Comparison of ENCODE assay signal across 14 cellular contexts in genomic region chr16:28524544-28525179, GRCh38. TPM values are rescaled to one million over a fixed set of nuclear protein-coding genes. Genes with fewer than 3 reads are reported as not detected.
DNase-seq lines count a peak whose midpoint lies in the region; ATAC-seq, FAIRE-seq and TF ChIP-seq lines count a peak whose summit lies in the region.
"Had no signal": no experiment of that assay in that cellular context is flagged by ENCODE, and none has a peak within 500 bp of the region (broad histone marks: within the 10 kb centered on the region; RNA-seq: fewer than 3 reads in every experiment).

No MANE protein-coding gene starts in this region.

- H3K4me1 Mint-ChIP-seq in activated CD8-positive, alpha-beta T cell treated with anti-CD3 and anti-CD28 coated beads for 36 hours (ENCODE audit: low read depth) = peaks cover 6% of the 10 kb centered on the region
- H3K4me1 Mint-ChIP-seq in activated CD8-positive, alpha-beta T cell treated with anti-CD3 and anti-CD28 coated beads, Interleukin-2, amount 10 ng/mL, durations not matched to agents 7 days and 5 days (ENCODE audit: low read depth) = peaks cover 3% of the 10 kb centered on the region
- no peaks in the 10 kb centered on the region for H3K4me1 Mint-ChIP-seq in glutamatergic neuron (ENCODE audit: low read depth, unreplicated experiment)

- no peaks in the 10 kb centered on the region for H3F3A ChIP-seq in MM.1S (ENCODE audit: insufficient read depth, low read length)

- no peaks in the 10 kb centered on the region for H3K27me3 Mint-ChIP-seq in activated CD8-positive, alpha-beta T cell treated with anti-CD3 and anti-CD28 coated beads for 36 hours
- H3K27me3 Mint-ChIP-seq in activated CD8-positive, alpha-beta T cell treated with anti-CD3 and anti-CD28 coated beads, Interleukin-2, amount 10 ng/mL, durations not matched to agents 7 days and 5 days (ENCODE audit: low read depth) = peaks cover 6% of the 10 kb centered on the region
- H3K27me3 Mint-ChIP-seq in glutamatergic neuron (ENCODE audit: unreplicated experiment) = no peaks in the 10 kb centered on the region

- peak; percentile 82 for ATAC-seq in activated CD8-positive, alpha-beta T cell treated with anti-CD3 and anti-CD28 coated beads for 36 hours
- ATAC-seq in activated CD8-positive, alpha-beta T cell treated with anti-CD3 and anti-CD28 coated beads, Interleukin-2, amount 10 ng/mL, durations not matched to agents 7 days and 5 days = no peak
- ATAC-seq in K562 (peak; percentile 96), psoas muscle (peak in 3 of 4 donors; percentile 30 to 68 (median 48))

- peak; percentile 45 to 65 for TF ChIP-seq RAD21 in K562 (CRISPR knock-in tag; conservative IDR thresholded peaks at IDR 0.05 in 1 of 2, IDR thresholded peaks at IDR 0.05 in 1 of 2)

- 48% methylated on average over 8 of the region's 8 CpGs for WGBS in K562 (ENCODE audit: insufficient coverage, low coverage, missing lambda C conversion rate)
- 69 to 77% (median 75%) methylated on average over 8 of the region's 8 CpGs for WGBS in psoas muscle, 3 donors

- H3K9me3 Mint-ChIP-seq in activated CD8-positive, alpha-beta T cell treated with anti-CD3 and anti-CD28 coated beads for 36 hours = no peaks in the 10 kb centered on the region
- H3K9me3 Mint-ChIP-seq in activated CD8-positive, alpha-beta T cell treated with anti-CD3 and anti-CD28 coated beads, Interleukin-2, amount 10 ng/mL, durations not matched to agents 7 days and 5 days (ENCODE audit: insufficient read depth) = no peaks in the 10 kb centered on the region
- H3K9me3 Mint-ChIP-seq in glutamatergic neuron (ENCODE audit: unreplicated experiment) = no peaks in the 10 kb centered on the region

- H3K27ac ChIP-seq in MM.1S (ENCODE audit: low read length) = no peak overlapping the region
- H3K27ac ChIP-seq in K562 (ENCODE audit: extremely low read depth, low read depth, low read length) = 0 out of 3 replicates have a peak overlapping the region, but pooled peaks have one; percentile 28
- H3K27ac ChIP-seq in psoas muscle = no peak overlapping the region
- H3K27ac ChIP-seq: coronary artery had no signal

- H3K4me3 Mint-ChIP-seq in activated CD8-positive, alpha-beta T cell treated with anti-CD3 and anti-CD28 coated beads for 36 hours = no peak overlapping the region
- no peak overlapping the region for H3K4me3 Mint-ChIP-seq in activated CD8-positive, alpha-beta T cell treated with anti-CD3 and anti-CD28 coated beads, Interleukin-2, amount 10 ng/mL, durations not matched to agents 7 days and 5 days
- H3K4me3 Mint-ChIP-seq in glutamatergic neuron (ENCODE audit: unreplicated experiment) = no peak overlapping the region

- no peak overlapping the region for H3K4me3 ChIP-seq in MM.1S (ENCODE audit: low read length)
- H3K4me3 ChIP-seq in K562 = no peak overlapping the region
- no peak overlapping the region for H3K4me3 ChIP-seq in psoas muscle
- H3K4me3 ChIP-seq: coronary artery had no signal

- H4K20me1 ChIP-seq in MM.1S (ENCODE audit: insufficient read depth, low read length) (no peaks in the 10 kb centered on the region), K562 (replicated peaks; ENCODE audit: control insufficient read depth, insufficient read depth, low read length) (no peaks in the 10 kb centered on the region)

- H3K9me3 ChIP-seq in MM.1S (replicated peaks; ENCODE audit: insufficient read depth, low read length) (no peaks in the 10 kb centered on the region), K562 (replicated peaks; ENCODE audit: control insufficient read depth, insufficient read depth, low read depth, low read length) (no peaks in the 10 kb centered on the region), psoas muscle (no peaks in the 10 kb centered on the region)

- no TSS peak for BruUV-seq in K562 (replicated peaks; lab: Mats Ljungman, UMichigan)

- CTCF ChIA-PET in activated CD8-positive, alpha-beta T cell treated with anti-CD3 and anti-CD28 coated beads for 36 hours (lab: Charles Lee) = no interaction called here
- CTCF ChIA-PET in activated CD8-positive, alpha-beta T cell treated with anti-CD3 and anti-CD28 coated beads, Interleukin-2, amount 10 ng/mL, durations not matched to agents 7 days and 5 days (lab: Charles Lee) = no interaction called here
- CTCF ChIA-PET in K562 (lab: Yijun Ruan, JAX; ENCODE audit: low intra/inter-chr PET ratio) = no interaction called here

- no peaks in the 10 kb centered on the region for H3K36me3 ChIP-seq in MM.1S (replicated peaks; ENCODE audit: insufficient read depth, low read length)
- H3K36me3 ChIP-seq in K562 (ENCODE audit: control insufficient read depth, insufficient read depth, low read length) = no peaks in the 10 kb centered on the region
- no peaks in the 10 kb centered on the region for H3K36me3 ChIP-seq in psoas muscle (ENCODE audit: insufficient read depth in 1 of 2, low read depth in 1 of 2)

- no peak for TF ChIP-seq CTCF in activated CD8-positive, alpha-beta T cell treated with anti-CD3 and anti-CD28 coated beads for 36 hours (IDR thresholded peaks at IDR 0.05)
- TF ChIP-seq CTCF in MM.1S (IDR thresholded peaks at IDR 0.05; ENCODE audit: low read length) (0 out of 2 replicates have a peak, but pooled peaks have one; percentile 3), K562 (IDR thresholded peaks at IDR 0.05 in 2 of 3, conservative IDR thresholded peaks at IDR 0.05 in 1 of 3; ENCODE audit: insufficient read depth in 2 of 3, low read depth in 1 of 3, low read length in 3 of 3) (peak; percentile 37 to 58 (median 52); a peak in 5 of 6 replicates), psoas muscle (IDR thresholded peaks at IDR 0.05) (no peak), glutamatergic neuron (IDR thresholded peaks at IDR 0.05; ENCODE audit: partially characterized antibody, unreplicated experiment) (no peak)

- intact Hi-C loops in activated CD8-positive, alpha-beta T cell treated with anti-CD3 and anti-CD28 coated beads for 36 hours (cut with micrococcal nuclease) = no loop called here
- intact Hi-C loops in K562 (cut with micrococcal nuclease) = loop anchor here (10.0 kb wide), 1 partner anchor 250 kb away; no protein-coding TSS in a partner anchor
- intact Hi-C loops in psoas muscle (cut with DNase I) = no loop called here

- H3K9ac ChIP-seq in MM.1S (ENCODE audit: low read length) (no peak overlapping the region), K562 (ENCODE audit: insufficient read depth in 1 of 2, low read depth in 2 of 2, low read length in 2 of 2) (no peak overlapping the region)

- no peak for TF ChIP-seq POLR2A in K562 (conservative IDR thresholded peaks at IDR 0.05)

- no peak for TF ChIP-seq EP300 in K562 (IDR thresholded peaks at IDR 0.05; ENCODE audit: low read length)

- H2AFZ ChIP-seq in MM.1S (ENCODE audit: low read length) = no peak overlapping the region
- H2AFZ ChIP-seq in K562 (ENCODE audit: low read depth, low read length) = peak overlapping the region; percentile 86

- H3K9me2 ChIP-seq in MM.1S (replicated peaks; ENCODE audit: insufficient read depth, low read length) = no peaks in the 10 kb centered on the region

- H3K79me2 ChIP-seq in MM.1S (ENCODE audit: low read length) = no peaks in the 10 kb centered on the region
- H3K79me2 ChIP-seq in K562 (ENCODE audit: control insufficient read depth, insufficient read depth, low read length) = no peaks in the 10 kb centered on the region

- H3K27ac Mint-ChIP-seq in activated CD8-positive, alpha-beta T cell treated with anti-CD3 and anti-CD28 coated beads for 36 hours = no peak overlapping the region
- H3K27ac Mint-ChIP-seq in activated CD8-positive, alpha-beta T cell treated with anti-CD3 and anti-CD28 coated beads, Interleukin-2, amount 10 ng/mL, durations not matched to agents 7 days and 5 days = no peak overlapping the region
- no peak overlapping the region for H3K27ac Mint-ChIP-seq in glutamatergic neuron (ENCODE audit: unreplicated experiment)

- DNase-seq in activated CD8-positive, alpha-beta T cell treated with anti-CD3 and anti-CD28 coated beads for 36 hours = peak; percentile 24
- no peak for DNase-seq in activated CD8-positive, alpha-beta T cell treated with anti-CD3 and anti-CD28 coated beads, Interleukin-2, amount 10 ng/mL, durations not matched to agents 7 days and 5 days
- DNase-seq in MM.1S (no peak), K562 (ENCODE audit: extremely low read depth in 1 of 4, low spot score in 3 of 4) (peak in 3 of 4 experiments; percentile 17 to 61 (median 50)), psoas muscle (no peak), HuH-7 (ENCODE audit: low spot score) (no peak), glutamatergic neuron (no peak)
- DNase-seq in stimulated activated CD4-positive, alpha-beta T cell treated with anti-CD3 and anti-CD28 coated beads, Interleukin-12 subunit alpha, Interleukin-12 subunit beta, amount 100 ng/mL, for 4 hours = no peak
- DNase-seq: mesendoderm, NCI-H187 treated with DMSO at 0.1 percent for 48 hours, SHP77 treated with DMSO at 0.1 percent for 48 hours had no signal

- H3K4me1 ChIP-seq in MM.1S (ENCODE audit: low read length) = no peaks in the 10 kb centered on the region
- H3K4me1 ChIP-seq in K562 (replicated peaks in 1 of 2; ENCODE audit: control insufficient read depth in 2 of 2, insufficient read depth in 2 of 2, low read length in 2 of 2) = peaks cover 0 to 13% of the 10 kb centered on the region in 2 experiments; a peak in 3 of 5 replicates
- H3K4me1 ChIP-seq in psoas muscle = no peaks in the 10 kb centered on the region

- H3K27me3 ChIP-seq in MM.1S (replicated peaks; ENCODE audit: insufficient read depth, low read length) (no peaks in the 10 kb centered on the region), K562 (ENCODE audit: control insufficient read depth in 2 of 2, insufficient read depth in 2 of 2, low read length in 2 of 2) (no peaks in the 10 kb centered on the region), psoas muscle (ENCODE audit: insufficient read depth in 3 of 3, low read length in 2 of 3) (no peaks in the 10 kb centered on the region)

- FAIRE-seq in K562 (lab: Jason Lieb, UNC) = no peak

- H3K4me2 ChIP-seq in MM.1S (ENCODE audit: low read depth, low read length) (no peak overlapping the region), K562 (ENCODE audit: insufficient read depth, low read length) (no peak overlapping the region; the same call in 1 of the 2 replicates)

- POLR2A ChIA-PET in activated CD8-positive, alpha-beta T cell treated with anti-CD3 and anti-CD28 coated beads for 36 hours (lab: Charles Lee) = interaction anchor here (0.9 kb wide), 1 partner anchor 9 kb away, joined by 3 read pairs; no protein-coding TSS in a partner anchor
- POLR2A ChIA-PET in activated CD8-positive, alpha-beta T cell treated with anti-CD3 and anti-CD28 coated beads, Interleukin-2, amount 10 ng/mL, durations not matched to agents 7 days and 5 days (lab: Charles Lee) = no interaction called here
- POLR2A ChIA-PET in K562 (lab: Yijun Ruan, JAX) = no interaction called here

- H3K36me3 Mint-ChIP-seq in activated CD8-positive, alpha-beta T cell treated with anti-CD3 and anti-CD28 coated beads for 36 hours (ENCODE audit: low read depth) = no peaks in the 10 kb centered on the region
- no peaks in the 10 kb centered on the region for H3K36me3 Mint-ChIP-seq in activated CD8-positive, alpha-beta T cell treated with anti-CD3 and anti-CD28 coated beads, Interleukin-2, amount 10 ng/mL, durations not matched to agents 7 days and 5 days (ENCODE audit: low read depth)
- no peaks in the 10 kb centered on the region for H3K36me3 Mint-ChIP-seq in glutamatergic neuron (ENCODE audit: unreplicated experiment)

- H3K9me1 ChIP-seq in K562 (ENCODE audit: control insufficient read depth, insufficient read depth, low read length) = no peaks in the 10 kb centered on the region

- in situ Hi-C loops in K562 (cut with MboI) = loop anchor here (25.0 kb wide), 2 partner anchors 188 to 963 kb away; partner anchors contain the start of gene EIF3C

RNA-seq across cellular contexts. Expression of gene NUPR1, which starts 14.1 kb away (rescaled TPM):
- not detected for total RNA-seq in activated CD8-positive, alpha-beta T cell treated with anti-CD3 and anti-CD28 coated beads for 36 hours
- not detected for total RNA-seq in activated CD8-positive, alpha-beta T cell treated with anti-CD3 and anti-CD28 coated beads, Interleukin-2, amount 10 ng/mL, durations not matched to agents 7 days and 5 days
- 0.07 TPM in 1 of 2 replicates, not detected in the other for total RNA-seq in K562 (2011; cell fraction: chromatin; rRNA removed; ENCODE audit: low replicate concordance)
- total RNA-seq in K562 (2011; cell fraction: nucleolus; rRNA removed) = under 0.01 TPM in 2 replicates
- 0.15 TPM in 1 of 2 replicates, not detected in the other for total RNA-seq in K562 (2011; cell fraction: nucleoplasm; rRNA removed)
- total RNA-seq in K562 (2014; rRNA removed) (0.27 and 0.86 TPM in 2 replicates), K562 (2014; rRNA removed; fragmentation: Illumina TruSeq; extraction: Trizol) (0.07 TPM in 1 of 2 replicates, not detected in the other), K562 (2015; rRNA removed; fragmentation: Illumina TruSeq; extraction: Trizol) (0.40 and 0.64 TPM in 2 replicates), K562 (2021) (0.56 and 1.5 TPM in 2 replicates), psoas muscle (100 to 1,000 TPM in 1 of 4 donors, 10 to 100 TPM in 3; 23.7 to 139 (median 34.9) TPM), glutamatergic neuron (ENCODE audit: unreplicated experiment) (not detected)
- polyA plus RNA-seq in K562 (2011; rRNA removed) (0.11 and 0.34 TPM in 2 replicates), K562 (2014; fragmentation: Illumina TruSeq; extraction: Trizol) (0.08 and 1.00 TPM in 2 replicates), K562 (2014; fragmentation: Nextera tagmentation; extraction: Ambion mirVana) (under 1 TPM; 0.08 to 0.21 TPM), K562 (2014; rRNA removed) (0.09 and 0.34 TPM in 2 replicates), psoas muscle (100 to 1,000 TPM in 1 of 3 donors, 10 to 100 TPM in 2; 40.9 to 141 (median 63.2) TPM)
- polyA plus RNA-seq in K562 (2011; cell fraction: cytosol; rRNA removed) = 0.03 and 0.06 TPM in 2 replicates
- polyA plus RNA-seq in K562 (2011; cell fraction: nucleus; rRNA removed) = not detected in 2 replicates
- 0.39 and 35.5 TPM in 2 replicates for polyA plus RNA-seq in K562 (2012)
- polyA minus RNA-seq in K562 (2011; rRNA and poly(A)+ RNA removed) = 0.03 TPM in 1 of 2 replicates, not detected in the other
- not detected in 2 replicates for polyA minus RNA-seq in K562 (2011; cell fraction: cytosol; rRNA and poly(A)+ RNA removed)
- not detected in 2 replicates for polyA minus RNA-seq in K562 (2011; cell fraction: nucleus; rRNA and poly(A)+ RNA removed)

RNA-seq across cellular contexts. Expression of gene IL27, which starts 18.0 kb away (rescaled TPM):
- total RNA-seq in activated CD8-positive, alpha-beta T cell treated with anti-CD3 and anti-CD28 coated beads for 36 hours = not detected
- not detected for total RNA-seq in activated CD8-positive, alpha-beta T cell treated with anti-CD3 and anti-CD28 coated beads, Interleukin-2, amount 10 ng/mL, durations not matched to agents 7 days and 5 days
- total RNA-seq in K562 (2011; cell fraction: chromatin; rRNA removed; ENCODE audit: low replicate concordance) = not detected in 2 replicates
- not detected in 2 replicates for total RNA-seq in K562 (2011; cell fraction: nucleolus; rRNA removed)
- not detected in 2 replicates for total RNA-seq in K562 (2011; cell fraction: nucleoplasm; rRNA removed)
- total RNA-seq in K562 (2014; rRNA removed) (not detected in 2 replicates), K562 (2014; rRNA removed; fragmentation: Illumina TruSeq; extraction: Trizol) (not detected in 2 replicates), K562 (2015; rRNA removed; fragmentation: Illumina TruSeq; extraction: Trizol) (not detected in 2 replicates), K562 (2021) (not detected in 2 replicates), psoas muscle (not detected), glutamatergic neuron (ENCODE audit: unreplicated experiment) (not detected)
- polyA plus RNA-seq in K562 (2011; rRNA removed) (not detected in 2 replicates), K562 (2014; fragmentation: Illumina TruSeq; extraction: Trizol) (not detected in 2 replicates), K562 (2014; fragmentation: Nextera tagmentation; extraction: Ambion mirVana) (not detected), K562 (2014; rRNA removed) (not detected in 2 replicates), psoas muscle (under 1 TPM in 1 of 3 donors, not detected in 2; 0.10 TPM)
- polyA plus RNA-seq in K562 (2011; cell fraction: cytosol; rRNA removed) = not detected in 2 replicates
- polyA plus RNA-seq in K562 (2011; cell fraction: nucleus; rRNA removed) = not detected in 2 replicates
- polyA plus RNA-seq in K562 (2012) = not detected in 2 replicates
- not detected in 2 replicates for polyA minus RNA-seq in K562 (2011; rRNA and poly(A)+ RNA removed)
- not detected in 2 replicates for polyA minus RNA-seq in K562 (2011; cell fraction: cytosol; rRNA and poly(A)+ RNA removed)
- polyA minus RNA-seq in K562 (2011; cell fraction: nucleus; rRNA and poly(A)+ RNA removed) = not detected in 2 replicates
- total RNA-seq: osteoblast had no signal
- polyA plus RNA-seq: AG04450 had no signal

RNA-seq across cellular contexts. Expression of gene SGF29, which starts 29.1 kb away (rescaled TPM):
- total RNA-seq in activated CD8-positive, alpha-beta T cell treated with anti-CD3 and anti-CD28 coated beads for 36 hours = 10 to 100 TPM; 25.0 TPM
- 10 to 100 TPM; 42.2 to 49.1 TPM for total RNA-seq in activated CD8-positive, alpha-beta T cell treated with anti-CD3 and anti-CD28 coated beads, Interleukin-2, amount 10 ng/mL, durations not matched to agents 7 days and 5 days
- 10.8 and 22.1 TPM in 2 replicates for total RNA-seq in K562 (2011; cell fraction: chromatin; rRNA removed; ENCODE audit: low replicate concordance)
- total RNA-seq in K562 (2011; cell fraction: nucleolus; rRNA removed) = 12.3 and 14.3 TPM in 2 replicates
- 10.2 and 15.3 TPM in 2 replicates for total RNA-seq in K562 (2011; cell fraction: nucleoplasm; rRNA removed)
- total RNA-seq in K562 (2014; rRNA removed) (33.1 and 36.1 TPM in 2 replicates), K562 (2014; rRNA removed; fragmentation: Illumina TruSeq; extraction: Trizol) (16.3 and 21.2 TPM in 2 replicates), K562 (2015; rRNA removed; fragmentation: Illumina TruSeq; extraction: Trizol) (28.1 and 31.3 TPM in 2 replicates), K562 (2021) (34.2 and 41.1 TPM in 2 replicates), psoas muscle (10 to 100 TPM; 20.5 to 48.3 (median 25.9) TPM), glutamatergic neuron (ENCODE audit: unreplicated experiment) (29.2 TPM)
- polyA plus RNA-seq in K562 (2011; rRNA removed) (2.6 and 4.1 TPM in 2 replicates), K562 (2014; fragmentation: Illumina TruSeq; extraction: Trizol) (24.5 and 30.9 TPM in 2 replicates), K562 (2014; fragmentation: Nextera tagmentation; extraction: Ambion mirVana) (10 to 100 TPM in 1 of 2 experiments, 1 to 10 TPM in 1; 6.0 to 11.9 TPM), K562 (2014; rRNA removed) (14.4 and 16.5 TPM in 2 replicates), psoas muscle (10 to 100 TPM; 22.3 to 47.4 (median 29.4) TPM)
- polyA plus RNA-seq in K562 (2011; cell fraction: cytosol; rRNA removed) = 3.4 and 5.4 TPM in 2 replicates
- 14.1 and 26.6 TPM in 2 replicates for polyA plus RNA-seq in K562 (2011; cell fraction: nucleus; rRNA removed)
- 37.3 and 44.8 TPM in 2 replicates for polyA plus RNA-seq in K562 (2012)
- polyA minus RNA-seq in K562 (2011; rRNA and poly(A)+ RNA removed) = 3.0 TPM in 2 replicates
- polyA minus RNA-seq in K562 (2011; cell fraction: cytosol; rRNA and poly(A)+ RNA removed) = 6.4 and 11.7 TPM in 2 replicates
- 8.3 and 15.3 TPM in 2 replicates for polyA minus RNA-seq in K562 (2011; cell fraction: nucleus; rRNA and poly(A)+ RNA removed)

RNA-seq across cellular contexts. Expression of gene APOBR, which starts 30.2 kb away (rescaled TPM):
- 1 to 10 TPM; 5.5 TPM for total RNA-seq in activated CD8-positive, alpha-beta T cell treated with anti-CD3 and anti-CD28 coated beads for 36 hours
- 10 to 100 TPM; 32.2 to 33.2 TPM for total RNA-seq in activated CD8-positive, alpha-beta T cell treated with anti-CD3 and anti-CD28 coated beads, Interleukin-2, amount 10 ng/mL, durations not matched to agents 7 days and 5 days
- total RNA-seq in K562 (2011; cell fraction: chromatin; rRNA removed; ENCODE audit: low replicate concordance) = 0.95 and 1.1 TPM in 2 replicates
- 0.83 and 1.6 TPM in 2 replicates for total RNA-seq in K562 (2011; cell fraction: nucleolus; rRNA removed)
- 2.0 and 2.8 TPM in 2 replicates for total RNA-seq in K562 (2011; cell fraction: nucleoplasm; rRNA removed)
- total RNA-seq in K562 (2014; rRNA removed) (3.6 and 3.8 TPM in 2 replicates), K562 (2014; rRNA removed; fragmentation: Illumina TruSeq; extraction: Trizol) (0.25 and 0.32 TPM in 2 replicates), K562 (2015; rRNA removed; fragmentation: Illumina TruSeq; extraction: Trizol) (1.9 and 2.3 TPM in 2 replicates), K562 (2021) (3.2 and 4.3 TPM in 2 replicates), psoas muscle (under 1 TPM; 0.34 to 0.59 (median 0.36) TPM), glutamatergic neuron (ENCODE audit: unreplicated experiment) (not detected)
- polyA plus RNA-seq in K562 (2011; rRNA removed) (0.67 and 2.0 TPM in 2 replicates), K562 (2014; fragmentation: Illumina TruSeq; extraction: Trizol) (3.8 and 7.3 TPM in 2 replicates), K562 (2014; fragmentation: Nextera tagmentation; extraction: Ambion mirVana) (under 1 TPM in 1 of 2 experiments, not detected in 1; 0.08 TPM), K562 (2014; rRNA removed) (4.2 and 6.1 TPM in 2 replicates), psoas muscle (under 1 TPM; 0.14 to 0.47 (median 0.26) TPM)
- 1.3 and 1.8 TPM in 2 replicates for polyA plus RNA-seq in K562 (2011; cell fraction: cytosol; rRNA removed)
- polyA plus RNA-seq in K562 (2011; cell fraction: nucleus; rRNA removed) = 1.6 and 2.0 TPM in 2 replicates
- 10.4 and 17.7 TPM in 2 replicates for polyA plus RNA-seq in K562 (2012)
- polyA minus RNA-seq in K562 (2011; rRNA and poly(A)+ RNA removed) = 0.46 and 1.0 TPM in 2 replicates
- polyA minus RNA-seq in K562 (2011; cell fraction: cytosol; rRNA and poly(A)+ RNA removed) = 1.1 and 4.8 TPM in 2 replicates
- 0.27 and 0.67 TPM in 2 replicates for polyA minus RNA-seq in K562 (2011; cell fraction: nucleus; rRNA and poly(A)+ RNA removed)
- total RNA-seq: osteoblast had no signal
- polyA plus RNA-seq: AG04450 had no signal

RNA-seq across cellular contexts. Expression of gene CLN3, which starts 32.8 kb away (rescaled TPM):
- 10 to 100 TPM; 24.2 to 30.2 TPM for total RNA-seq in activated CD8-positive, alpha-beta T cell treated with anti-CD3 and anti-CD28 coated beads for 36 hours
- 10 to 100 TPM; 52.2 to 53.7 TPM for total RNA-seq in activated CD8-positive, alpha-beta T cell treated with anti-CD3 and anti-CD28 coated beads, Interleukin-2, amount 10 ng/mL, durations not matched to agents 7 days and 5 days
- total RNA-seq in K562 (2011; cell fraction: chromatin; rRNA removed; ENCODE audit: low replicate concordance) = 22.3 and 64.5 TPM in 2 replicates
- 58.5 and 75.0 TPM in 2 replicates for total RNA-seq in K562 (2011; cell fraction: nucleolus; rRNA removed)
- 42.4 and 43.9 TPM in 2 replicates for total RNA-seq in K562 (2011; cell fraction: nucleoplasm; rRNA removed)
- total RNA-seq in K562 (2014; rRNA removed) (11.0 and 11.1 TPM in 2 replicates), K562 (2014; rRNA removed; fragmentation: Illumina TruSeq; extraction: Trizol) (4.5 and 5.6 TPM in 2 replicates), K562 (2015; rRNA removed; fragmentation: Illumina TruSeq; extraction: Trizol) (11.6 and 11.9 TPM in 2 replicates), K562 (2021) (27.1 and 31.9 TPM in 2 replicates), psoas muscle (10 to 100 TPM; 10.8 to 15.3 (median 14.0) TPM), glutamatergic neuron (ENCODE audit: unreplicated experiment) (29.4 TPM)
- polyA plus RNA-seq in K562 (2011; rRNA removed) (12.5 and 24.8 TPM in 2 replicates), K562 (2014; fragmentation: Illumina TruSeq; extraction: Trizol) (20.9 and 30.5 TPM in 2 replicates), K562 (2014; fragmentation: Nextera tagmentation; extraction: Ambion mirVana) (1 to 10 TPM; 2.5 to 3.1 TPM), K562 (2014; rRNA removed) (12.7 and 19.9 TPM in 2 replicates), psoas muscle (10 to 100 TPM; 15.4 to 29.3 (median 18.3) TPM)
- polyA plus RNA-seq in K562 (2011; cell fraction: cytosol; rRNA removed) = 24.2 and 33.1 TPM in 2 replicates
- polyA plus RNA-seq in K562 (2011; cell fraction: nucleus; rRNA removed) = 64.4 and 76.3 TPM in 2 replicates
- polyA plus RNA-seq in K562 (2012) = 33.2 and 44.8 TPM in 2 replicates
- polyA minus RNA-seq in K562 (2011; rRNA and poly(A)+ RNA removed) = 12.0 and 15.9 TPM in 2 replicates
- 8.6 and 11.5 TPM in 2 replicates for polyA minus RNA-seq in K562 (2011; cell fraction: cytosol; rRNA and poly(A)+ RNA removed)
- 12.5 and 19.0 TPM in 2 replicates for polyA minus RNA-seq in K562 (2011; cell fraction: nucleus; rRNA and poly(A)+ RNA removed)

Comparison
In these comparisons a context has a peak if more than half of its experiments do, and no peak if none do; other contexts are left out.
1. DNase-seq: peak in activated CD8-positive, alpha-beta T cell treated with anti-CD3 and anti-CD28 coated beads for 36 hours (single experiment) and K562 (3 of 4); none in activated CD8-positive, alpha-beta T cell treated with anti-CD3 and anti-CD28 coated beads, Interleukin-2, amount 10 ng/mL, durations not matched to agents 7 days and 5 days (single experiment), MM.1S (single experiment), psoas muscle (0 of 2), HuH-7 (single experiment), glutamatergic neuron (single experiment) and stimulated activated CD4-positive, alpha-beta T cell treated with anti-CD3 and anti-CD28 coated beads, Interleukin-12 subunit alpha, Interleukin-12 subunit beta, amount 100 ng/mL, for 4 hours (single experiment).
2. CTCF ChIP-seq: peak in MM.1S (single experiment) and K562 (3 of 3); none in activated CD8-positive, alpha-beta T cell treated with anti-CD3 and anti-CD28 coated beads for 36 hours (single experiment), psoas muscle (single experiment) and glutamatergic neuron (single experiment).
3. RNA of gene NUPR1, which starts 14.1 kb away (total RNA-seq): 23.7 to 139 TPM in psoas muscle; under 0.01 to 1.5 TPM in K562, not detected in activated CD8-positive, alpha-beta T cell treated with anti-CD3 and anti-CD28 coated beads, Interleukin-2, amount 10 ng/mL, durations not matched to agents 7 days and 5 days, not detected in activated CD8-positive, alpha-beta T cell treated with anti-CD3 and anti-CD28 coated beads for 36 hours and not detected in glutamatergic neuron (single experiment); every median in the first group is over 4 times any median in the second.